Comparison of ENCODE assay signal across 28 cellular contexts in the genomic region with DNA sequence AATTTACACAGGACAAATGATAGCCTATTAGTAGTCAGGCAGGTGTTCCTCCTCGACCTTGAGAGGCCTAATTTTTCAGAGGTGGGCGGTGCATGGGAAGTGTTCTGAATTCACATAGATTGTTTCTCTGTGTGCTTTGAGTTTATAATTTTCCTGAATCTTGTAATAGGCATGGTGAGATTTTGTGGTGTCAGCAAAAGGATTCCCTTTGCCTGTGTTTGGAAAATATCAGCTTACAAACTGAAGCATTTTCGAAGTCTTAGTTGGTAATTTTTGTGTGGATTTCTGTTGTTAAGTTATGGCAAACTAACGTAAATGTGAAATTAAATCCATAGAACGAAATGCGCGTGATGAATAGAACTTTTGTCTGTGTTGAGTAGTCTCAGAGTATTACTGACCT.
DNase-seq lines count a peak whose midpoint lies in the region; ATAC-seq and TF ChIP-seq lines count a peak whose summit lies in the region.
"Had no signal": no experiment of that assay in that cellular context is flagged by ENCODE, and none has a peak within 500 bp of the region (broad histone marks: within the 10 kb centered on the region; RNA-seq: fewer than 3 reads in every experiment).

No MANE protein-coding gene starts in this region.

- no peaks in the 10 kb centered on the region for H3K36me3 Mint-ChIP-seq in Calu3 (ENCODE audit: insufficient read depth, unreplicated experiment)
- H3K36me3 Mint-ChIP-seq: activated CD8-positive, alpha-beta memory T cell treated with anti-CD3 and anti-CD28 coated beads, Interleukin-2, amount 10 ng/mL, durations not matched to agents 7 days and 5 days had no signal

- H3K4me3 ChIP-seq in parathyroid adenoma (ENCODE audit: low read depth, low read length): no peak overlapping the region
- H3K4me3 ChIP-seq: GM23248, ovary, thyroid gland had no signal

- DNase-seq in NCI-H345 (lab: John Stamatoyannopoulos, UW): peak; percentile 35
- no peak for DNase-seq in NCI-H345 treated with DMSO at 0.1 percent for 48 hours (lab: John Stamatoyannopoulos, UW; ENCODE audit: unreplicated experiment)
- peak; percentile 33 to 76 for DNase-seq in NCI-H2081 (lab: John Stamatoyannopoulos, UW)
- peak; percentile 60 for DNase-seq in NCI-H510A treated with DMSO at 0.1 percent for 48 hours (lab: John Stamatoyannopoulos, UW)
- DNase-seq in Calu3: no peak
- DNase-seq in foreskin keratinocyte: no peak
- DNase-seq: activated CD4-positive, alpha-beta T cell treated with anti-CD3 and anti-CD28 coated beads, Interleukin-2, amount 10 ng/mL, durations not matched to agents 7 days and 5 days; activated CD8-positive, alpha-beta memory T cell treated with anti-CD3 and anti-CD28 coated beads, Interleukin-2, amount 10 ng/mL, durations not matched to agents 7 days and 5 days; activated naive CD8-positive, alpha-beta T cell treated with anti-CD3 and anti-CD28 coated beads, Interleukin-2, amount 50 U/mL, for 24 hours; activated T-cell treated with anti-CD3 and anti-CD28 coated beads, Interleukin-2, amount 50 U/mL, for 48 hours; caudate nucleus; cortex of kidney; effector memory CD8-positive, alpha-beta T cell; foreskin melanocyte; GM23248; left cardiac atrium; mammary epithelial cell; MM.1S; NCI-H1694 treated with DMSO at 0.1 percent for 48 hours; ovary; retina; Right ventricle myocardium superior; small intestine; stimulated activated naive CD8-positive, alpha-beta T cell treated with anti-CD3 and anti-CD28 coated beads, Interleukin-15, amount 100 ng/mL, for 72 hours; thyroid gland had no signal

- H3K4me1 Mint-ChIP-seq in Calu3 (ENCODE audit: low read depth, unreplicated experiment): no peaks in the 10 kb centered on the region
- H3K4me1 Mint-ChIP-seq: activated CD4-positive, alpha-beta T cell treated with anti-CD3 and anti-CD28 coated beads, Interleukin-2, amount 10 ng/mL, durations not matched to agents 7 days and 5 days; activated CD8-positive, alpha-beta memory T cell treated with anti-CD3 and anti-CD28 coated beads, Interleukin-2, amount 10 ng/mL, durations not matched to agents 7 days and 5 days; activated naive CD8-positive, alpha-beta T cell treated with anti-CD3 and anti-CD28 coated beads, Interleukin-2, amount 50 U/mL, for 24 hours; stimulated activated naive CD8-positive, alpha-beta T cell treated with anti-CD3 and anti-CD28 coated beads, Interleukin-15, amount 100 ng/mL, for 72 hours had no signal

- intact Hi-C loops in Calu3 (cut with micrococcal nuclease; ENCODE audit: unreplicated experiment): no loop called here

- no peak overlapping the region for H3K27ac Mint-ChIP-seq in Calu3 (ENCODE audit: unreplicated experiment)
- H3K27ac Mint-ChIP-seq: activated CD4-positive, alpha-beta T cell treated with anti-CD3 and anti-CD28 coated beads, Interleukin-2, amount 10 ng/mL, durations not matched to agents 7 days and 5 days; activated CD8-positive, alpha-beta memory T cell treated with anti-CD3 and anti-CD28 coated beads, Interleukin-2, amount 10 ng/mL, durations not matched to agents 7 days and 5 days; activated naive CD8-positive, alpha-beta T cell treated with anti-CD3 and anti-CD28 coated beads, Interleukin-2, amount 50 U/mL, for 24 hours; effector memory CD8-positive, alpha-beta T cell; stimulated activated naive CD8-positive, alpha-beta T cell treated with anti-CD3 and anti-CD28 coated beads, Interleukin-15, amount 100 ng/mL, for 72 hours had no signal

- no peaks in the 10 kb centered on the region for H3K27me3 ChIP-seq in parathyroid adenoma (ENCODE audit: control insufficient read depth, insufficient read depth, low read length)
- H3K27me3 ChIP-seq in foreskin keratinocyte: no peaks in the 10 kb centered on the region
- H3K27me3 ChIP-seq: ovary, thyroid gland had no signal

- H3K27ac ChIP-seq in parathyroid adenoma (peak overlapping the region; percentile 27), foreskin keratinocyte (no peak overlapping the region)
- H3K27ac ChIP-seq: GM23248, KMS-11, ovary, thyroid gland had no signal

- H3K4me1 ChIP-seq in parathyroid adenoma (no peaks in the 10 kb centered on the region), foreskin keratinocyte (no peaks in the 10 kb centered on the region)
- H3K4me1 ChIP-seq: thyroid gland had no signal

- H3K27me3 Mint-ChIP-seq in Calu3 (ENCODE audit: unreplicated experiment): no peaks in the 10 kb centered on the region
- H3K27me3 Mint-ChIP-seq: activated naive CD8-positive, alpha-beta T cell treated with anti-CD3 and anti-CD28 coated beads, Interleukin-2, amount 50 U/mL, for 24 hours; stimulated activated naive CD8-positive, alpha-beta T cell treated with anti-CD3 and anti-CD28 coated beads, Interleukin-15, amount 100 ng/mL, for 72 hours had no signal

- no peaks in the 10 kb centered on the region for H3K79me2 ChIP-seq in parathyroid adenoma

- CTCF ChIA-PET in Calu3 (lab: Charles Lee): interaction anchor here (0.5 kb wide), 1 partner anchor 47 kb away, joined by 3 read pairs; no protein-coding TSS in a partner anchor

- ATAC-seq in GM18520 (IDR thresholded peaks at IDR 0.05; ENCODE audit: unreplicated experiment): no peak
- no peak for ATAC-seq in foreskin keratinocyte
- ATAC-seq: activated CD8-positive, alpha-beta memory T cell treated with anti-CD3 and anti-CD28 coated beads, Interleukin-2, amount 10 ng/mL, durations not matched to agents 7 days and 5 days; activated naive CD8-positive, alpha-beta T cell treated with anti-CD3 and anti-CD28 coated beads, Interleukin-2, amount 50 U/mL, for 24 hours; effector memory CD8-positive, alpha-beta T cell; left cardiac atrium; stimulated activated naive CD8-positive, alpha-beta T cell treated with anti-CD3 and anti-CD28 coated beads, Interleukin-15, amount 100 ng/mL, for 72 hours had no signal

- H3K9me3 Mint-ChIP-seq in Calu3 (ENCODE audit: low read depth, unreplicated experiment): no peaks in the 10 kb centered on the region
- H3K9me3 Mint-ChIP-seq: activated naive CD8-positive, alpha-beta T cell treated with anti-CD3 and anti-CD28 coated beads, Interleukin-2, amount 50 U/mL, for 24 hours; effector memory CD8-positive, alpha-beta T cell; stimulated activated naive CD8-positive, alpha-beta T cell treated with anti-CD3 and anti-CD28 coated beads, Interleukin-15, amount 100 ng/mL, for 72 hours had no signal

- no TSS peak for BruUV-seq in Calu3 (replicated peaks; lab: Mats Ljungman, UMichigan)

- no peak overlapping the region for H3K9ac ChIP-seq in parathyroid adenoma
- H3K9ac ChIP-seq: GM23248, KMS-11 had no signal

- no peaks in the 10 kb centered on the region for H3K9me3 ChIP-seq in parathyroid adenoma (ENCODE audit: control insufficient read depth, low read length)
- H3K9me3 ChIP-seq: ovary, thyroid gland had no signal

- no peak overlapping the region for H3K4me3 Mint-ChIP-seq in Calu3 (ENCODE audit: low read depth, unreplicated experiment)
- H3K4me3 Mint-ChIP-seq: activated CD4-positive, alpha-beta T cell treated with anti-CD3 and anti-CD28 coated beads, Interleukin-2, amount 10 ng/mL, durations not matched to agents 7 days and 5 days; activated CD8-positive, alpha-beta memory T cell treated with anti-CD3 and anti-CD28 coated beads, Interleukin-2, amount 10 ng/mL, durations not matched to agents 7 days and 5 days; activated naive CD8-positive, alpha-beta T cell treated with anti-CD3 and anti-CD28 coated beads, Interleukin-2, amount 50 U/mL, for 24 hours; effector memory CD8-positive, alpha-beta T cell; stimulated activated naive CD8-positive, alpha-beta T cell treated with anti-CD3 and anti-CD28 coated beads, Interleukin-15, amount 100 ng/mL, for 72 hours had no signal

- no peak overlapping the region for H3K4me2 ChIP-seq in parathyroid adenoma (ENCODE audit: low read length)
- H3K4me2 ChIP-seq: KMS-11 had no signal

- no peak for TF ChIP-seq CTCF in parathyroid adenoma (IDR thresholded peaks at IDR 0.05)
- TF ChIP-seq CTCF in Calu3 (IDR thresholded peaks at IDR 0.05; ENCODE audit: unreplicated experiment): no peak
- TF ChIP-seq CTCF in foreskin keratinocyte (conservative IDR thresholded peaks at IDR 0.05): no peak

- no peaks in the 10 kb centered on the region for H3K36me3 ChIP-seq in parathyroid adenoma (ENCODE audit: control insufficient read depth, insufficient read depth, low read length)
- H3K36me3 ChIP-seq: ovary, thyroid gland had no signal

- H2AFZ ChIP-seq in parathyroid adenoma: peak overlapping the region; percentile 33
- H2AFZ ChIP-seq: GM23248 had no signal

Comparison
In these comparisons a context has a peak if more than half of its experiments do, and no peak if none do; other contexts are left out.
1. DNase-seq: peak in NCI-H345 (single experiment), NCI-H2081 (2 of 2) and NCI-H510A treated with DMSO at 0.1 percent for 48 hours (single experiment); none in NCI-H345 treated with DMSO at 0.1 percent for 48 hours (single experiment), Calu3 (single experiment) and foreskin keratinocyte (0 of 2).